Comparison of ENCODE assay signal across 8 cellular contexts in the genomic region with DNA sequence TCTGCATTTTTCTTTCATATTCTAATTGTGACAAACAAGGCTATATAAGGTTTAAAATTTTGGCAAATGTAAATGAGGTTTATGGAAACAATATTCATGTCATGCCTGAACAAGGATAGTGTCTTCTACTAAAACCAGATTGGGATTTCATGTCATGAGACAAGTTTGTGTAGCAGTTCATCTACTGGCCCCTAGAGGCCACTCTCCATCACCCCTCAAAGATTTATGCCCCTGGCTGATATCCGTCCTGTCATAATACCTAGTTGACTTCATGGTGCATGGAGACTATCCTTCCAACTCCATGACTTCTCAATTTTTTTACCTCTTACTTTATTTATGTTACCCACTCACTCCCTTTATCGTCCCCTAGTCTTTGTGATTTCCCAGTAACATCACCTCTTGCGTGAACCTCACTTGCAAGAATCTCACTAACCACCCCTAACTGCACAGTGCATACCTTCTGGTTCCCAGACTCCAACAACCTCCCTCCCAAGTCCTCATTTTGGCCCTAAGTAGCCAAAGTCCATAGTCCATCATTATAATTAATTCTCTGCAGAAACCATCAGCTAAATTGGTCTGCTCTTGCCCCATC.
DNase-seq lines count a peak whose midpoint lies in the region; ATAC-seq and TF ChIP-seq lines count a peak whose summit lies in the region.

No MANE protein-coding gene starts in this region.

- H3K36me3 ChIP-seq in CD8-positive, alpha-beta T cell (ENCODE audit: insufficient read depth, low read length) = no peaks in the 10 kb centered on the region
- no peaks in the 10 kb centered on the region for H3K36me3 ChIP-seq in mesenchymal stem cell (ENCODE audit: control insufficient read depth in 1 of 2, insufficient read depth in 2 of 2, low read depth in 1 of 2, low read length in 2 of 2)

- POLR2A ChIA-PET in CD8-positive, alpha-beta T cell (lab: Charles Lee) = no interaction called here

- H2BK12ac ChIP-seq in mesenchymal stem cell (ENCODE audit: low read length in 2 of 2) = no peak overlapping the region

- intact Hi-C loops in CD8-positive, alpha-beta T cell (cut with DNase I, micrococcal nuclease) = loop anchor here in 1 of 2 experiments (2.0 kb wide), 1 partner anchor 314 kb away; no protein-coding TSS in a partner anchor

- H3K4me1 Mint-ChIP-seq in CD8-positive, alpha-beta T cell (ENCODE audit: low read depth) = no peaks in the 10 kb centered on the region
- H3K4me1 Mint-ChIP-seq in activated T-helper 17 cell treated with anti-CD3 and anti-CD28 coated beads, Interleukin-2, amount 50 U/mL, for 72 hours = no peaks in the 10 kb centered on the region

- H3K27me3 ChIP-seq in CD8-positive, alpha-beta T cell (ENCODE audit: insufficient read depth, low read length) = no peaks in the 10 kb centered on the region
- no peaks in the 10 kb centered on the region for H3K27me3 ChIP-seq in mesenchymal stem cell (ENCODE audit: control insufficient read depth in 1 of 2, insufficient read depth in 1 of 2, low read length in 2 of 2)

- H3K23ac ChIP-seq in mesenchymal stem cell (ENCODE audit: low read length in 2 of 2) = no peak overlapping the region

- no peak overlapping the region for H4K91ac ChIP-seq in mesenchymal stem cell (ENCODE audit: low read length)

- no peak overlapping the region for H3K18ac ChIP-seq in mesenchymal stem cell (ENCODE audit: low read depth in 1 of 2, low read length in 2 of 2)

- H3K4me2 ChIP-seq in mesenchymal stem cell (ENCODE audit: low read length, poor library complexity, severe bottlenecking) = no peak overlapping the region

- ATAC-seq in CD8-positive, alpha-beta T cell = no peak
- ATAC-seq in GM18868 (IDR thresholded peaks at IDR 0.05; ENCODE audit: unreplicated experiment) = peak; percentile 98
- peak; percentile 80 for ATAC-seq in HG03025 (IDR thresholded peaks at IDR 0.05; ENCODE audit: low FRiP score, unreplicated experiment)
- no peak for ATAC-seq in activated T-helper 17 cell treated with anti-CD3 and anti-CD28 coated beads, Interleukin-2, amount 50 U/mL, for 72 hours (replicated peaks)

- H2BK5ac ChIP-seq in mesenchymal stem cell (ENCODE audit: low read depth, low read length, poor library complexity, severe bottlenecking) = no peak overlapping the region

- no peak overlapping the region for H2BK120ac ChIP-seq in mesenchymal stem cell (ENCODE audit: low read depth, low read length)

- H3K4ac ChIP-seq in mesenchymal stem cell (ENCODE audit: low read depth in 1 of 2, low read length in 2 of 2) = no peak overlapping the region

- 84% methylated on average over 3 of the region's 3 CpGs for WGBS in mesenchymal stem cell

- no peak overlapping the region for H3K4me3 Mint-ChIP-seq in CD8-positive, alpha-beta T cell
- H3K4me3 Mint-ChIP-seq in activated T-helper 17 cell treated with anti-CD3 and anti-CD28 coated beads, Interleukin-2, amount 50 U/mL, for 72 hours = no peak overlapping the region

- no peak overlapping the region for H2BK15ac ChIP-seq in mesenchymal stem cell (ENCODE audit: low read depth, poor library complexity, severe bottlenecking)

- no peak for DNase-seq in CD8-positive, alpha-beta T cell
- peak; percentile 6 for DNase-seq in NCI-H2171 (lab: John Stamatoyannopoulos, UW)
- peak; percentile 68 for DNase-seq in cardiac fibroblast (ENCODE audit: low read depth in 2 of 2)
- DNase-seq in mesenchymal stem cell = peak; percentile 36
- no peak for DNase-seq in activated effector memory CD4-positive, alpha-beta T cell treated with anti-CD3 and anti-CD28 coated beads, Interleukin-2, amount 50 U/mL, for 16 hours

- peaks cover 16% of the 10 kb centered on the region for H3K36me3 Mint-ChIP-seq in CD8-positive, alpha-beta T cell
- peaks cover 5% of the 10 kb centered on the region for H3K36me3 Mint-ChIP-seq in activated T-helper 17 cell treated with anti-CD3 and anti-CD28 coated beads, Interleukin-2, amount 50 U/mL, for 72 hours (ENCODE audit: low read depth)

- peak; percentile 52 for TF ChIP-seq CTCF in CD8-positive, alpha-beta T cell (IDR thresholded peaks at IDR 0.05)
- TF ChIP-seq CTCF in cardiac fibroblast (IDR thresholded peaks at IDR 0.05; ENCODE audit: low read depth, low read length) = peak; percentile 86

- H4K8ac ChIP-seq in mesenchymal stem cell (ENCODE audit: low read length) = no peak overlapping the region

- no peak overlapping the region for H2AFZ ChIP-seq in mesenchymal stem cell (ENCODE audit: low read depth, low read length)

- H3K4me1 ChIP-seq in CD8-positive, alpha-beta T cell (ENCODE audit: insufficient read depth, low read length) = no peaks in the 10 kb centered on the region
- H3K4me1 ChIP-seq in mesenchymal stem cell (ENCODE audit: control insufficient read depth, insufficient read depth, low read depth, low read length) = peaks cover 2% of the 10 kb centered on the region

- no peaks in the 10 kb centered on the region for H3K9me3 Mint-ChIP-seq in CD8-positive, alpha-beta T cell
- no peaks in the 10 kb centered on the region for H3K9me3 Mint-ChIP-seq in activated T-helper 17 cell treated with anti-CD3 and anti-CD28 coated beads, Interleukin-2, amount 50 U/mL, for 72 hours

- CTCF ChIA-PET in CD8-positive, alpha-beta T cell (lab: Charles Lee) = interaction anchor here (1.2 to 1.5 kb wide), 2 partner anchors 10 to 329 kb away, joined by 3 read pairs; no protein-coding TSS in a partner anchor

- no peak overlapping the region for H2AK5ac ChIP-seq in mesenchymal stem cell (ENCODE audit: low read length, severe bottlenecking)

- no peak overlapping the region for H3K27ac Mint-ChIP-seq in CD8-positive, alpha-beta T cell
- no peak overlapping the region for H3K27ac Mint-ChIP-seq in activated T-helper 17 cell treated with anti-CD3 and anti-CD28 coated beads, Interleukin-2, amount 50 U/mL, for 72 hours

- no peaks in the 10 kb centered on the region for H3K79me1 ChIP-seq in mesenchymal stem cell (replicated peaks; ENCODE audit: low read length, poor library complexity, severe bottlenecking)

- H3K27me3 Mint-ChIP-seq in CD8-positive, alpha-beta T cell (ENCODE audit: low read depth) = no peaks in the 10 kb centered on the region
- H3K27me3 Mint-ChIP-seq in activated T-helper 17 cell treated with anti-CD3 and anti-CD28 coated beads, Interleukin-2, amount 50 U/mL, for 72 hours = no peaks in the 10 kb centered on the region

- H3K4me3 ChIP-seq in CD8-positive, alpha-beta T cell (ENCODE audit: low read depth, low read length) = no peak overlapping the region
- H3K4me3 ChIP-seq in cardiac fibroblast (replicated peaks in 1 of 2; ENCODE audit: low read depth in 2 of 2, low read length in 2 of 2) (no peak overlapping the region), mesenchymal stem cell (ENCODE audit: insufficient read depth in 1 of 2, low read depth in 1 of 2, low read length in 2 of 2) (no peak overlapping the region)

- no peaks in the 10 kb centered on the region for H3K9me3 ChIP-seq in CD8-positive, alpha-beta T cell (ENCODE audit: low read length)
- peaks cover 4% of the 10 kb centered on the region for H3K9me3 ChIP-seq in mesenchymal stem cell (ENCODE audit: control insufficient read depth, low read length)

- no peak overlapping the region for H3K14ac ChIP-seq in mesenchymal stem cell (ENCODE audit: low read length in 2 of 2)

- H3K27ac ChIP-seq in CD8-positive, alpha-beta T cell (ENCODE audit: low read depth, low read length) = no peak overlapping the region
- H3K27ac ChIP-seq in mesenchymal stem cell (ENCODE audit: low read length, poor library complexity, severe bottlenecking) = no peak overlapping the region

- H3K9ac ChIP-seq in mesenchymal stem cell (ENCODE audit: low read length) = no peak overlapping the region

Comparison
In these comparisons a context has a peak if more than half of its experiments do, and no peak if none do; other contexts are left out.
1. ATAC-seq: peak in GM18868 (single experiment) and HG03025 (single experiment); none in CD8-positive, alpha-beta T cell (single experiment) and activated T-helper 17 cell treated with anti-CD3 and anti-CD28 coated beads, Interleukin-2, amount 50 U/mL, for 72 hours (single experiment).
2. DNase-seq: peak in NCI-H2171 (single experiment), cardiac fibroblast (2 of 2) and mesenchymal stem cell (single experiment); none in CD8-positive, alpha-beta T cell (0 of 7) and activated effector memory CD4-positive, alpha-beta T cell treated with anti-CD3 and anti-CD28 coated beads, Interleukin-2, amount 50 U/mL, for 16 hours (single experiment).